33 cellular contexts compared by ENCODE assay signal in the genomic region with DNA sequence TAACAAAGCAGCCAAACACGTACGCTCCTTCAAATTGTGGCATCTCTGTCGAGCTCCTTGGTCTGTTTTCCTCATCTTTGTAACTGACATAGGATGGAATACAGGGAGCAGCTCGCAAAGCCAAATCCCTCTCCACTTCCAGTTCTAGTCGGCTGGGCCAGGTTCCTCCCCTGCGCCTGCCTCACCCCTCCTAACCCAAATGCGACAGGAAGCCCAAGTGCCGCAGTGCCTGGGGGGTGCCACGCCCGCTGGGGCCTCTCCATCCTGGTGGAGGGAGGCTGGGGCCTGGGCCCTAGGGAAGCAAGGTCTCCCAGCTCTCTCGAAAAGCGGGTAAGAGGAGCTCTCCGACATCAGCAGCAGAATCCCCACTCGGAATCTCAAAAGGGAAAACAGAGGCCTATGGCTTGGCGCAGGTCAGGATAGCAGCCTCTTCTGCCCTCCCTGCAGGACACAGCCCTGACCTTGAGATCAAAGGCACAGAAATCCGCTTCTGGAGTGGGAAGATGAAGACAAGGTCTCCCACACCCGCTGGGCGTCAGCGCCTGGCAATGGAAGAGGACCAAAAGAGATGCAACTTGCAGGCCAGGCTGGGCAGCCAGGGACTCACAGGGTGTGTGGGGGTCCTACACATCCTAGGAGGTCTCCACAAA.
DNase-seq lines count a peak whose midpoint lies in the region; ATAC-seq, FAIRE-seq and TF ChIP-seq lines count a peak whose summit lies in the region.
"Had no signal": no experiment of that assay in that cellular context is flagged by ENCODE, and none has a peak within 500 bp of the region (broad histone marks: within the 10 kb centered on the region; RNA-seq: fewer than 3 reads in every experiment).

No MANE protein-coding gene starts in this region.

- H3F3A ChIP-seq in MM.1S (ENCODE audit: insufficient read depth, low read length): peaks cover 14% of the 10 kb centered on the region; the same call in 1 of the 2 replicates

- POLR2A ChIA-PET in K562 (lab: Yijun Ruan, JAX): interaction anchor here (0.7 to 1.5 kb wide), 3 partner anchors 8 to 58 kb away, joined by 3 to 6 read pairs (median 5); no protein-coding TSS in a partner anchor

- H2AK5ac ChIP-seq in mesendoderm (ENCODE audit: low read length): no peak overlapping the region

- no peak for TF ChIP-seq EP300 in K562 (IDR thresholded peaks at IDR 0.05; ENCODE audit: low read length)

- H3K18ac ChIP-seq in mesendoderm (ENCODE audit: low read length): no peak overlapping the region

- H3K9me2 ChIP-seq in MM.1S (replicated peaks; ENCODE audit: insufficient read depth, low read length): no peaks in the 10 kb centered on the region

- peaks cover 3% of the 10 kb centered on the region; the same call in 1 of the 2 replicates for H3K36me3 ChIP-seq in HAP-1 (replicated peaks)
- no peaks in the 10 kb centered on the region for H3K36me3 ChIP-seq in K562 (ENCODE audit: control insufficient read depth, insufficient read depth, low read length)
- no peaks in the 10 kb centered on the region for H3K36me3 ChIP-seq in mesendoderm (ENCODE audit: control insufficient read depth, insufficient read depth, low read length)
- H3K36me3 ChIP-seq in BE2C: no peaks in the 10 kb centered on the region
- no peaks in the 10 kb centered on the region for H3K36me3 ChIP-seq in MM.1S (replicated peaks; ENCODE audit: insufficient read depth, low read length)
- H3K36me3 ChIP-seq: cardiac muscle cell, lower lobe of right lung, suprapubic skin, upper lobe of left lung had no signal

- no peak overlapping the region for H3K4ac ChIP-seq in mesendoderm (ENCODE audit: low read depth, low read length)

- CTCF ChIA-PET in K562 (lab: Yijun Ruan, JAX; ENCODE audit: low intra/inter-chr PET ratio): no interaction called here

- H3K9me3 ChIP-seq in HAP-1 (no peaks in the 10 kb centered on the region), K562 (replicated peaks; ENCODE audit: control insufficient read depth, insufficient read depth, low read depth, low read length) (no peaks in the 10 kb centered on the region), BE2C (no peaks in the 10 kb centered on the region), MM.1S (replicated peaks; ENCODE audit: insufficient read depth, low read length) (no peaks in the 10 kb centered on the region)
- H3K9me3 ChIP-seq: lower lobe of right lung, mucosa of descending colon, suprapubic skin, upper lobe of left lung had no signal

- no peaks in the 10 kb centered on the region for H3K9me1 ChIP-seq in K562 (ENCODE audit: control insufficient read depth, insufficient read depth, low read length)

- ATAC-seq in K562 (no peak), HG03135 (IDR thresholded peaks at IDR 0.05; ENCODE audit: unreplicated experiment) (no peak)
- ATAC-seq: lower lobe of right lung, mucosa of descending colon, natural killer cell, Panc1 had no signal

- peak overlapping the region; percentile 84 for H3K4me3 ChIP-seq in HAP-1
- no peak overlapping the region for H3K4me3 ChIP-seq in K562
- H3K4me3 ChIP-seq in mesendoderm (ENCODE audit: low read length): no peak overlapping the region
- H3K4me3 ChIP-seq in BE2C (ENCODE audit: low read depth, low read length): no peak overlapping the region
- H3K4me3 ChIP-seq in MM.1S (ENCODE audit: low read length): no peak overlapping the region
- H3K4me3 ChIP-seq: cardiac muscle cell, coronary artery, GM23248, lower lobe of right lung, mucosa of descending colon, suprapubic skin, upper lobe of left lung had no signal

- intact Hi-C loops in K562 (cut with micrococcal nuclease): no loop called here

- H3K79me1 ChIP-seq in mesendoderm (ENCODE audit: low read length): no peaks in the 10 kb centered on the region

- BruUV-seq in K562 (replicated peaks; lab: Mats Ljungman, UMichigan): no TSS peak

- H2BK120ac ChIP-seq in mesendoderm (ENCODE audit: low read depth, low read length): no peak overlapping the region

- FAIRE-seq in K562 (lab: Jason Lieb, UNC): peak; percentile 54
- FAIRE-seq: astrocyte, HTR-8/SVneo, keratinocyte had no signal

- H3K79me2 ChIP-seq in K562 (ENCODE audit: control insufficient read depth, insufficient read depth, low read length) (peaks cover 23% of the 10 kb centered on the region; the same call in 2 of the 3 replicates), mesendoderm (ENCODE audit: control insufficient read depth, insufficient read depth, low read length) (no peaks in the 10 kb centered on the region), MM.1S (ENCODE audit: low read length) (no peaks in the 10 kb centered on the region)

- 88% methylated on average over 19 of the region's 19 CpGs for WGBS in K562 (ENCODE audit: insufficient coverage, low coverage, missing lambda C conversion rate)
- no CpG with 5 or more reads among the region's 19 CpGs for WGBS in mesendoderm (ENCODE audit: extremely low coverage, insufficient coverage, low lambda C conversion rate)

- no peak for TF ChIP-seq RAD21 in K562 (CRISPR knock-in tag; conservative IDR thresholded peaks at IDR 0.05 in 1 of 2, IDR thresholded peaks at IDR 0.05 in 1 of 2)

- H3K4me2 ChIP-seq in K562 (ENCODE audit: insufficient read depth, low read length): no peak overlapping the region
- no peak overlapping the region for H3K4me2 ChIP-seq in mesendoderm (ENCODE audit: low read length)
- H3K4me2 ChIP-seq in MM.1S (ENCODE audit: low read depth, low read length): no peak overlapping the region

- no peak overlapping the region for H3K27ac ChIP-seq in K562 (ENCODE audit: extremely low read depth, low read depth, low read length)
- H3K27ac ChIP-seq in mesendoderm (ENCODE audit: low read depth, low read length): no peak overlapping the region
- H3K27ac ChIP-seq in MM.1S (ENCODE audit: low read length): no peak overlapping the region
- H3K27ac ChIP-seq: cardiac muscle cell, coronary artery, epithelial cell of prostate, GM23248, lower lobe of right lung, suprapubic skin, upper lobe of left lung had no signal

- DNase-seq in ELF-1 (ENCODE audit: low read depth, low spot score): peak; percentile 67
- peak; percentile 23 to 60 for DNase-seq in HAP-1 (ENCODE audit: low spot score in 2 of 2)
- no peak for DNase-seq in K562 (ENCODE audit: extremely low read depth in 1 of 4, low spot score in 3 of 4)
- no peak for DNase-seq in mesendoderm
- no peak for DNase-seq in NCI-H2029 (lab: John Stamatoyannopoulos, UW)
- no peak for DNase-seq in BE2C
- no peak for DNase-seq in MM.1S
- DNase-seq: activated CD4-positive, alpha-beta T cell treated with anti-CD3 and anti-CD28 coated beads, Interleukin-2, amount 10 ng/mL, durations not matched to agents 24 days and 14 days; activated effector memory CD4-positive, alpha-beta T cell treated with anti-CD3 and anti-CD28 coated beads, Interleukin-2, amount 50 U/mL, for 16 hours; activated T-cell treated with anti-CD3 and anti-CD28 coated beads, Interleukin-2, amount 50 U/mL, for 1 hour; DND-41; effector CD8-positive, alpha-beta T cell; GM23248; hypothalamus; lower lobe of right lung; natural killer cell; NCI-H1930; NCI-H226; NCI-H69; SHP77; stimulated activated naive CD4-positive, alpha-beta T cell; T1000; upper lobe of left lung had no signal

- TF ChIP-seq POLR2A in K562 (conservative IDR thresholded peaks at IDR 0.05): no peak

- H4K5ac ChIP-seq in mesendoderm (ENCODE audit: low read length): no peak overlapping the region

- no peak overlapping the region for H2BK15ac ChIP-seq in mesendoderm (replicated peaks; ENCODE audit: low read depth)

- no peak overlapping the region for H3K23ac ChIP-seq in mesendoderm (ENCODE audit: low read length)

- H3K9ac ChIP-seq in K562 (ENCODE audit: insufficient read depth in 1 of 2, low read depth in 2 of 2, low read length in 2 of 2) (no peak overlapping the region), mesendoderm (ENCODE audit: low read length) (no peak overlapping the region), MM.1S (ENCODE audit: low read length) (no peak overlapping the region)
- H3K9ac ChIP-seq: GM23248 had no signal

- TF ChIP-seq CTCF in K562 (IDR thresholded peaks at IDR 0.05 in 2 of 3, conservative IDR thresholded peaks at IDR 0.05 in 1 of 3; ENCODE audit: insufficient read depth in 2 of 3, low read depth in 1 of 3, low read length in 3 of 3) (no peak), BE2C (IDR thresholded peaks at IDR 0.05; ENCODE audit: low read depth, low read length) (no peak), MM.1S (IDR thresholded peaks at IDR 0.05; ENCODE audit: low read length) (no peak)

- H4K8ac ChIP-seq in mesendoderm (ENCODE audit: low read depth, low read length): no peak overlapping the region

- H3K4me1 ChIP-seq in HAP-1 (peaks cover 50% of the 10 kb centered on the region), K562 (replicated peaks in 1 of 2; ENCODE audit: control insufficient read depth in 2 of 2, insufficient read depth in 2 of 2, low read length in 2 of 2) (peaks cover 6 to 85% of the 10 kb centered on the region in 2 experiments; a peak in 3 of 5 replicates), mesendoderm (ENCODE audit: control insufficient read depth, low read depth, low read length) (peaks cover 6% of the 10 kb centered on the region), BE2C (no peaks in the 10 kb centered on the region; the same call in 1 of the 2 replicates), MM.1S (ENCODE audit: low read length) (peaks cover 13% of the 10 kb centered on the region; the same call in 1 of the 2 replicates)

- H2AFZ ChIP-seq in K562 (ENCODE audit: low read depth, low read length) (no peak overlapping the region), MM.1S (ENCODE audit: low read length) (no peak overlapping the region)
- H2AFZ ChIP-seq: GM23248 had no signal

- in situ Hi-C loops in HAP-1 (cut with MboI; ENCODE audit: low sequenced_read_pairs): no loop called here
- in situ Hi-C loops in K562 (cut with MboI): no loop called here

- no peaks in the 10 kb centered on the region for H3K27me3 ChIP-seq in HAP-1 (ENCODE audit: low read depth)
- no peaks in the 10 kb centered on the region for H3K27me3 ChIP-seq in K562 (ENCODE audit: control insufficient read depth in 2 of 2, insufficient read depth in 2 of 2, low read length in 2 of 2)
- peaks cover 36% of the 10 kb centered on the region for H3K27me3 ChIP-seq in mesendoderm (ENCODE audit: insufficient read depth, low read length, poor library complexity)
- H3K27me3 ChIP-seq in BE2C: peaks cover 41% of the 10 kb centered on the region
- H3K27me3 ChIP-seq in MM.1S (replicated peaks; ENCODE audit: insufficient read depth, low read length): peaks cover 14% of the 10 kb centered on the region

- H4K20me1 ChIP-seq in K562 (replicated peaks; ENCODE audit: control insufficient read depth, insufficient read depth, low read length) (no peaks in the 10 kb centered on the region; the same call in 1 of the 2 replicates), MM.1S (ENCODE audit: insufficient read depth, low read length) (no peaks in the 10 kb centered on the region)

- peak overlapping the region; percentile 27 for H3K56ac ChIP-seq in mesendoderm (ENCODE audit: low read length)

- H2BK5ac ChIP-seq in mesendoderm (ENCODE audit: low read length): no peak overlapping the region

TF ChIP-seq in K562, 482 proteins besides CTCF, POLR2A, EP300 and RAD21 (continues in another document):
- TF ChIP-seq ZNF354B (CRISPR knock-in tag; IDR thresholded peaks at IDR 0.05) (no peak), FOXK2 (conservative IDR thresholded peaks at IDR 0.05 in 1 of 2, IDR thresholded peaks at IDR 0.05 in 1 of 2; ENCODE audit: low read depth in 2 of 2) (no peak)

Comparison
In these comparisons a context has a peak if more than half of its experiments do, and no peak if none do; other contexts are left out.
1. DNase-seq: peak in ELF-1 (single experiment) and HAP-1 (2 of 2); none in K562 (0 of 4), mesendoderm (single experiment), NCI-H2029 (single experiment), BE2C (single experiment) and MM.1S (single experiment).